In genomic region chr22:48098936-48099245, GRCh38 we compare ENCODE assay signal across 11 cellular contexts.
DNase-seq lines count a peak whose midpoint lies in the region; ATAC-seq, FAIRE-seq and TF ChIP-seq lines count a peak whose summit lies in the region.
"Had no signal": no experiment of that assay in that cellular context is flagged by ENCODE, and none has a peak within 500 bp of the region (broad histone marks: within the 10 kb centered on the region; RNA-seq: fewer than 3 reads in every experiment).

No MANE protein-coding gene starts in this region.

- peak overlapping the region; percentile 59 for H3K4me2 ChIP-seq in OCI-LY1 (ENCODE audit: low read length)

- no peaks in the 10 kb centered on the region for H3K36me3 ChIP-seq in OCI-LY1 (ENCODE audit: insufficient read depth, low read length)

- H3K36me3 Mint-ChIP-seq in activated T-cell treated with anti-CD3 and anti-CD28 coated beads, Interleukin-2, amount 50 U/mL, for 24 hours (ENCODE audit: low read depth) = no peaks in the 10 kb centered on the region
- no peaks in the 10 kb centered on the region for H3K36me3 Mint-ChIP-seq in activated T-cell treated with anti-CD3 and anti-CD28 coated beads, Interleukin-2, amount 50 U/mL, for 4 hours (ENCODE audit: insufficient read depth)
- H3K36me3 Mint-ChIP-seq in osteocyte (ENCODE audit: unreplicated experiment) = no peaks in the 10 kb centered on the region

- no peak for FAIRE-seq in H54 (lab: Jason Lieb, UNC)
- FAIRE-seq: endometrium had no signal

- no peaks in the 10 kb centered on the region for H3K79me2 ChIP-seq in OCI-LY1 (ENCODE audit: insufficient read depth, low read length)

- peaks cover 25% of the 10 kb centered on the region for H3K4me1 Mint-ChIP-seq in activated T-cell treated with anti-CD3 and anti-CD28 coated beads, Interleukin-2, amount 50 U/mL, for 24 hours (ENCODE audit: low read depth)
- peaks cover 36% of the 10 kb centered on the region for H3K4me1 Mint-ChIP-seq in activated T-cell treated with anti-CD3 and anti-CD28 coated beads, Interleukin-2, amount 50 U/mL, for 4 hours (ENCODE audit: low read depth)
- no peaks in the 10 kb centered on the region for H3K4me1 Mint-ChIP-seq in osteocyte (ENCODE audit: unreplicated experiment)

- no peaks in the 10 kb centered on the region for H4K20me1 ChIP-seq in OCI-LY1 (ENCODE audit: insufficient read depth, low read length)

- peaks cover 3% of the 10 kb centered on the region for H3K27me3 Mint-ChIP-seq in activated T-cell treated with anti-CD3 and anti-CD28 coated beads, Interleukin-2, amount 50 U/mL, for 24 hours
- peaks cover 2% of the 10 kb centered on the region for H3K27me3 Mint-ChIP-seq in activated T-cell treated with anti-CD3 and anti-CD28 coated beads, Interleukin-2, amount 50 U/mL, for 4 hours (ENCODE audit: low read depth)
- H3K27me3 Mint-ChIP-seq in osteocyte (ENCODE audit: unreplicated experiment) = peaks cover 9% of the 10 kb centered on the region

- ATAC-seq in activated T-cell treated with anti-CD3 and anti-CD28 coated beads, Interleukin-2, amount 50 U/mL, for 4 hours = no peak
- ATAC-seq in GM21825 (IDR thresholded peaks at IDR 0.05; ENCODE audit: unreplicated experiment) (peak; percentile 9), HG02870 (IDR thresholded peaks at IDR 0.05; ENCODE audit: unreplicated experiment) (no peak)
- ATAC-seq: right cardiac atrium had no signal

- TF ChIP-seq CTCF in OCI-LY1 (IDR thresholded peaks at IDR 0.05; ENCODE audit: low read length) = no peak
- TF ChIP-seq CTCF in osteocyte (IDR thresholded peaks at IDR 0.05) = no peak

- no peaks in the 10 kb centered on the region for H3K9me3 Mint-ChIP-seq in activated T-cell treated with anti-CD3 and anti-CD28 coated beads, Interleukin-2, amount 50 U/mL, for 24 hours
- no peaks in the 10 kb centered on the region for H3K9me3 Mint-ChIP-seq in activated T-cell treated with anti-CD3 and anti-CD28 coated beads, Interleukin-2, amount 50 U/mL, for 4 hours
- H3K9me3 Mint-ChIP-seq in osteocyte (ENCODE audit: unreplicated experiment) = peaks cover 5% of the 10 kb centered on the region

- no peak overlapping the region for H2AFZ ChIP-seq in OCI-LY1 (ENCODE audit: low read length)

- H3F3A ChIP-seq in OCI-LY1 (ENCODE audit: insufficient read depth, low read length) = peaks cover 4% of the 10 kb centered on the region; the same call in 1 of the 2 replicates

- peak overlapping the region; percentile 99 for H3K27ac ChIP-seq in OCI-LY1 (ENCODE audit: low read depth, low read length, poor library complexity, severe bottlenecking)

- TF ChIP-seq POLR2A in H54 (IDR thresholded peaks at IDR 0.05; ENCODE audit: low read depth, low read length) = no peak

- H3K9ac ChIP-seq in OCI-LY1 (ENCODE audit: low read length) = peak overlapping the region; percentile 79

- no peaks in the 10 kb centered on the region for H3K27me3 ChIP-seq in OCI-LY1 (ENCODE audit: insufficient read depth, low read length)

- H3K9me2 ChIP-seq in OCI-LY1 (ENCODE audit: low read depth, low read length) = no peaks in the 10 kb centered on the region

- DNase-seq in activated T-cell treated with anti-CD3 and anti-CD28 coated beads, Interleukin-2, amount 50 U/mL, for 24 hours = peak; percentile 26
- no peak for DNase-seq in activated T-cell treated with anti-CD3 and anti-CD28 coated beads, Interleukin-2, amount 50 U/mL, for 4 hours
- DNase-seq in osteocyte (ENCODE audit: extremely low spot score, unreplicated experiment) (peak; percentile 59), NCI-H1694 (lab: John Stamatoyannopoulos, UW) (no peak), H54 (ENCODE audit: insufficient read length, low spot score) (no peak)
- DNase-seq: activated CD4-positive, alpha-beta T cell treated with anti-CD3 and anti-CD28 coated beads for 4 hours; right cardiac atrium had no signal

- H3K4me3 ChIP-seq in OCI-LY1 (ENCODE audit: low read depth, low read length, poor library complexity, severe bottlenecking) = peak overlapping the region; percentile 38

- H3K4me1 ChIP-seq in OCI-LY1 (ENCODE audit: insufficient read depth, low read length, severe bottlenecking) = peaks cover 85% of the 10 kb centered on the region

- H3K27ac Mint-ChIP-seq in activated T-cell treated with anti-CD3 and anti-CD28 coated beads, Interleukin-2, amount 50 U/mL, for 24 hours = peak overlapping the region; percentile 2
- no peak overlapping the region for H3K27ac Mint-ChIP-seq in osteocyte (ENCODE audit: unreplicated experiment)

- no peak overlapping the region for H3K4me3 Mint-ChIP-seq in activated T-cell treated with anti-CD3 and anti-CD28 coated beads, Interleukin-2, amount 50 U/mL, for 24 hours
- no peak overlapping the region for H3K4me3 Mint-ChIP-seq in activated T-cell treated with anti-CD3 and anti-CD28 coated beads, Interleukin-2, amount 50 U/mL, for 4 hours
- no peak overlapping the region for H3K4me3 Mint-ChIP-seq in osteocyte (ENCODE audit: unreplicated experiment)

- 0 out of 2 replicates have a peak, but pooled peaks cover 2% of the 10 kb centered on the region for H3K9me3 ChIP-seq in OCI-LY1 (ENCODE audit: low read length)

Comparison
In these comparisons a context has a peak if more than half of its experiments do, and no peak if none do; other contexts are left out.
1. DNase-seq: peak in activated T-cell treated with anti-CD3 and anti-CD28 coated beads, Interleukin-2, amount 50 U/mL, for 24 hours (single experiment) and osteocyte (single experiment); none in activated T-cell treated with anti-CD3 and anti-CD28 coated beads, Interleukin-2, amount 50 U/mL, for 4 hours (single experiment), NCI-H1694 (single experiment) and H54 (single experiment).